13 cellular contexts compared by ENCODE assay signal in genomic region chr19:35363711-35364425, GRCh38. TPM values are rescaled to one million over a fixed set of nuclear protein-coding genes. Genes with fewer than 3 reads are reported as not detected.
DNase-seq lines count a peak whose midpoint lies in the region; ATAC-seq and TF ChIP-seq lines count a peak whose summit lies in the region.
"Had no signal": no experiment of that assay in that cellular context is flagged by ENCODE, and none has a peak within 500 bp of the region (broad histone marks: within the 10 kb centered on the region; RNA-seq: fewer than 3 reads in every experiment).

No MANE protein-coding gene starts in this region.

- TF ChIP-seq CTCF in HFFc6 (IDR thresholded peaks at IDR 0.05) (no peak), GM10266 (IDR thresholded peaks at IDR 0.05; ENCODE audit: control insufficient read depth, insufficient read depth, low read depth, missing control alignments) (no peak)

- H3K4me3 Mint-ChIP-seq in activated CD8-positive, alpha-beta memory T cell treated with anti-CD3 and anti-CD28 coated beads, Interleukin-2, amount 10 ng/mL, durations not matched to agents 7 days and 5 days: no peak overlapping the region
- H3K4me3 Mint-ChIP-seq in HFFc6: no peak overlapping the region
- H3K4me3 Mint-ChIP-seq: CD4-positive, alpha-beta T cell; GM23338 had no signal

- ATAC-seq in activated CD8-positive, alpha-beta memory T cell treated with anti-CD3 and anti-CD28 coated beads, Interleukin-2, amount 10 ng/mL, durations not matched to agents 7 days and 5 days: no peak
- no peak for ATAC-seq in HG03354 (IDR thresholded peaks at IDR 0.05; ENCODE audit: poor library complexity, severe bottlenecking, unreplicated experiment)
- ATAC-seq: GM23338, HCT116 had no signal

- peaks cover 43% of the 10 kb centered on the region for H3K27me3 Mint-ChIP-seq in activated CD8-positive, alpha-beta memory T cell treated with anti-CD3 and anti-CD28 coated beads, Interleukin-2, amount 10 ng/mL, durations not matched to agents 7 days and 5 days
- peaks cover 36% of the 10 kb centered on the region for H3K27me3 Mint-ChIP-seq in HFFc6 (ENCODE audit: insufficient read depth)
- H3K27me3 Mint-ChIP-seq: CD4-positive, alpha-beta T cell had no signal

- no peaks in the 10 kb centered on the region for H3K36me3 Mint-ChIP-seq in activated CD8-positive, alpha-beta memory T cell treated with anti-CD3 and anti-CD28 coated beads, Interleukin-2, amount 10 ng/mL, durations not matched to agents 7 days and 5 days
- H3K36me3 Mint-ChIP-seq in HFFc6 (ENCODE audit: low read depth): no peaks in the 10 kb centered on the region

- intact Hi-C loops in posterior vena cava (cut with DNase I): no loop called here

- no peaks in the 10 kb centered on the region for H3K9me3 Mint-ChIP-seq in activated CD8-positive, alpha-beta memory T cell treated with anti-CD3 and anti-CD28 coated beads, Interleukin-2, amount 10 ng/mL, durations not matched to agents 7 days and 5 days (ENCODE audit: low read depth)
- H3K9me3 Mint-ChIP-seq in HFFc6: no peaks in the 10 kb centered on the region
- H3K9me3 Mint-ChIP-seq: CD4-positive, alpha-beta T cell; GM23338 had no signal

- peak; percentile 34 for DNase-seq in activated CD8-positive, alpha-beta memory T cell treated with anti-CD3 and anti-CD28 coated beads, Interleukin-2, amount 10 ng/mL, durations not matched to agents 7 days and 5 days
- no peak for DNase-seq in activated CD8-positive, alpha-beta memory T cell treated with anti-CD3 and anti-CD28 coated beads for 24 hours
- DNase-seq in mesenteric fat pad (ENCODE audit: low spot score): peak; percentile 24
- DNase-seq in posterior vena cava (ENCODE audit: low spot score): peak; percentile 76
- no peak for DNase-seq in HFFc6
- DNase-seq in GM10266 (ENCODE audit: extremely low spot score): no peak
- DNase-seq: AML-193; Caco-2; CD4-positive, alpha-beta T cell had no signal

- no peak overlapping the region for H3K27ac Mint-ChIP-seq in activated CD8-positive, alpha-beta memory T cell treated with anti-CD3 and anti-CD28 coated beads, Interleukin-2, amount 10 ng/mL, durations not matched to agents 7 days and 5 days
- no peak overlapping the region for H3K27ac Mint-ChIP-seq in HFFc6
- H3K27ac Mint-ChIP-seq: CD4-positive, alpha-beta T cell; GM23338 had no signal

- CTCF ChIA-PET in activated CD8-positive, alpha-beta memory T cell treated with anti-CD3 and anti-CD28 coated beads, Interleukin-2, amount 10 ng/mL, durations not matched to agents 7 days and 5 days (lab: Charles Lee): interaction anchor here (1.4 kb wide), 1 partner anchor 11 kb away, joined by 4 read pairs; no protein-coding TSS in a partner anchor

- no peaks in the 10 kb centered on the region for H3K4me1 Mint-ChIP-seq in activated CD8-positive, alpha-beta memory T cell treated with anti-CD3 and anti-CD28 coated beads, Interleukin-2, amount 10 ng/mL, durations not matched to agents 7 days and 5 days
- 0 out of 2 replicates have a peak, but pooled peaks cover 5% of the 10 kb centered on the region for H3K4me1 Mint-ChIP-seq in HFFc6 (ENCODE audit: low read depth)
- H3K4me1 Mint-ChIP-seq: GM23338 had no signal

RNA-seq across cellular contexts. Expression of gene FFAR3, which starts 5.6 kb away (rescaled TPM):
- total RNA-seq in activated CD8-positive, alpha-beta memory T cell treated with anti-CD3 and anti-CD28 coated beads, Interleukin-2, amount 10 ng/mL, durations not matched to agents 7 days and 5 days: not detected
- total RNA-seq in mesenteric fat pad (1.4 TPM), posterior vena cava (under 1 TPM in 1 of 2 donors, not detected in 1; 0.14 TPM)
- not detected for total RNA-seq in HFFc6 (2021; fragmentation: NEBNext Ultra II Directional; extraction: Animal tissue kit (Norgen Biotek cat#: 25700))
- total RNA-seq: Caco-2; CD4-positive, alpha-beta T cell; HT-29 had no signal

RNA-seq across cellular contexts. Expression of gene GPR42, which starts 7.0 kb away (rescaled TPM):
- under 1 TPM in 1 of 2 experiments, not detected in 1; 0.12 TPM for total RNA-seq in activated CD8-positive, alpha-beta memory T cell treated with anti-CD3 and anti-CD28 coated beads, Interleukin-2, amount 10 ng/mL, durations not matched to agents 7 days and 5 days
- total RNA-seq in mesenteric fat pad: 0.87 TPM
- under 1 TPM in 1 of 2 donors, not detected in 1; 0.28 TPM for total RNA-seq in posterior vena cava
- total RNA-seq in HFFc6 (2021; fragmentation: NEBNext Ultra II Directional; extraction: Animal tissue kit (Norgen Biotek cat#: 25700)): not detected
- total RNA-seq: Caco-2, GM23338, HT-29 had no signal

RNA-seq across cellular contexts. Expression of gene FFAR1, which starts 16.2 kb away (rescaled TPM):
- total RNA-seq in activated CD8-positive, alpha-beta memory T cell treated with anti-CD3 and anti-CD28 coated beads, Interleukin-2, amount 10 ng/mL, durations not matched to agents 7 days and 5 days: not detected
- not detected for total RNA-seq in mesenteric fat pad
- total RNA-seq in posterior vena cava: not detected
- not detected for total RNA-seq in HFFc6 (2021; fragmentation: NEBNext Ultra II Directional; extraction: Animal tissue kit (Norgen Biotek cat#: 25700))
- total RNA-seq: Caco-2; CD4-positive, alpha-beta T cell; GM23338; HT-29 had no signal

RNA-seq across cellular contexts. Expression of gene CD22, which starts 34.9 kb away (rescaled TPM):
- total RNA-seq in activated CD8-positive, alpha-beta memory T cell treated with anti-CD3 and anti-CD28 coated beads, Interleukin-2, amount 10 ng/mL, durations not matched to agents 7 days and 5 days: under 1 TPM in 1 of 2 experiments, not detected in 1; 0.41 TPM
- 1.3 TPM for total RNA-seq in mesenteric fat pad
- total RNA-seq in posterior vena cava: 1 to 10 TPM; 3.7 to 5.6 TPM
- total RNA-seq in HFFc6 (2021; fragmentation: NEBNext Ultra II Directional; extraction: Animal tissue kit (Norgen Biotek cat#: 25700)): under 1 TPM in 4 of 6 experiments, not detected in 2; 0.24 to 0.59 (median 0.57) TPM
- total RNA-seq: Caco-2 had no signal

Comparison
In these comparisons a context has a peak if more than half of its experiments do, and no peak if none do; other contexts are left out.
1. DNase-seq: peak in activated CD8-positive, alpha-beta memory T cell treated with anti-CD3 and anti-CD28 coated beads, Interleukin-2, amount 10 ng/mL, durations not matched to agents 7 days and 5 days (single experiment), mesenteric fat pad (single experiment) and posterior vena cava (single experiment); none in activated CD8-positive, alpha-beta memory T cell treated with anti-CD3 and anti-CD28 coated beads for 24 hours (single experiment), HFFc6 (single experiment) and GM10266 (single experiment).